In genomic region chr15:35547775-35548364, GRCh38 we compare ENCODE assay signal across 1 cellular context.
TF ChIP-seq lines count a peak whose summit lies in the region.

No MANE protein-coding gene starts in this region.

TF ChIP-seq in GM12878, 131 proteins besides CTCF, POLR2A, EP300 and RAD21:
- no peak for TF ChIP-seq KLF5 (IDR thresholded peaks at IDR 0.05; ENCODE audit: partially characterized antibody)
- TF ChIP-seq MLLT1 (IDR thresholded peaks at IDR 0.05) = no peak
- TF ChIP-seq, protein P1, sequence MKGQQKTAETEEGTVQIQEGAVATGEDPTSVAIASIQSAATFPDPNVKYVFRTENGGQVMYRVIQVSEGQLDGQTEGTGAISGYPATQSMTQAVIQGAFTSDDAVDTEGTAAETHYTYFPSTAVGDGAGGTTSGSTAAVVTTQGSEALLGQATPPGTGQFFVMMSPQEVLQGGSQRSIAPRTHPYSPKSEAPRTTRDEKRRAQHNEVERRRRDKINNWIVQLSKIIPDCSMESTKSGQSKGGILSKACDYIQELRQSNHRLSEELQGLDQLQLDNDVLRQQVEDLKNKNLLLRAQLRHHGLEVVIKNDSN (IDR thresholded peaks at IDR 0.05; ENCODE audit: borderline replicate concordance, extremely low read length, insufficient read depth, low read depth, low read length) = no peak
- TF ChIP-seq STAT3 (IDR thresholded peaks at IDR 0.05; ENCODE audit: low read depth, low read length) = no peak
- TF ChIP-seq BCLAF1 (IDR thresholded peaks at IDR 0.05) = no peak
- TF ChIP-seq RBBP5 (conservative IDR thresholded peaks at IDR 0.05) = no peak
- TF ChIP-seq LARP7 (IDR thresholded peaks at IDR 0.05) = no peak
- TF ChIP-seq, protein P2, sequence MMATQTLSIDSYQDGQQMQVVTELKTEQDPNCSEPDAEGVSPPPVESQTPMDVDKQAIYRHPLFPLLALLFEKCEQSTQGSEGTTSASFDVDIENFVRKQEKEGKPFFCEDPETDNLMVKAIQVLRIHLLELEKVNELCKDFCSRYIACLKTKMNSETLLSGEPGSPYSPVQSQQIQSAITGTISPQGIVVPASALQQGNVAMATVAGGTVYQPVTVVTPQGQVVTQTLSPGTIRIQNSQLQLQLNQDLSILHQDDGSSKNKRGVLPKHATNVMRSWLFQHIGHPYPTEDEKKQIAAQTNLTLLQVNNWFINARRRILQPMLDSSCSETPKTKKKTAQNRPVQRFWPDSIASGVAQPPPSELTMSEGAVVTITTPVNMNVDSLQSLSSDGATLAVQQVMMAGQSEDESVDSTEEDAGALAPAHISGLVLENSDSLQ (IDR thresholded peaks at IDR 0.05) = peak; percentile 84
- TF ChIP-seq, protein P3, sequence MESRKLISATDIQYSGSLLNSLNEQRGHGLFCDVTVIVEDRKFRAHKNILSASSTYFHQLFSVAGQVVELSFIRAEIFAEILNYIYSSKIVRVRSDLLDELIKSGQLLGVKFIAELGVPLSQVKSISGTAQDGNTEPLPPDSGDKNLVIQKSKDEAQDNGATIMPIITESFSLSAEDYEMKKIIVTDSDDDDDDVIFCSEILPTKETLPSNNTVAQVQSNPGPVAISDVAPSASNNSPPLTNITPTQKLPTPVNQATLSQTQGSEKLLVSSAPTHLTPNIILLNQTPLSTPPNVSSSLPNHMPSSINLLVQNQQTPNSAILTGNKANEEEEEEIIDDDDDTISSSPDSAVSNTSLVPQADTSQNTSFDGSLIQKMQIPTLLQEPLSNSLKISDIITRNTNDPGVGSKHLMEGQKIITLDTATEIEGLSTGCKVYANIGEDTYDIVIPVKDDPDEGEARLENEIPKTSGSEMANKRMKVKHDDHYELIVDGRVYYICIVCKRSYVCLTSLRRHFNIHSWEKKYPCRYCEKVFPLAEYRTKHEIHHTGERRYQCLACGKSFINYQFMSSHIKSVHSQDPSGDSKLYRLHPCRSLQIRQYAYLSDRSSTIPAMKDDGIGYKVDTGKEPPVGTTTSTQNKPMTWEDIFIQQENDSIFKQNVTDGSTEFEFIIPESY (IDR thresholded peaks at IDR 0.05) = peak; percentile 65; the same call in 1 of the 2 replicates
- 0 out of 2 replicates have a peak, but pooled peaks have one; percentile 13 for TF ChIP-seq RELB (IDR thresholded peaks at IDR 0.05; ENCODE audit: low read depth)
- peak; percentile 67; the same call in 1 of the 3 replicates for TF ChIP-seq POU2F2 (IDR thresholded peaks at IDR 0.05; ENCODE audit: borderline replicate concordance, low read depth, low read length)
